30 cellular contexts compared by ENCODE assay signal in the genomic region with DNA sequence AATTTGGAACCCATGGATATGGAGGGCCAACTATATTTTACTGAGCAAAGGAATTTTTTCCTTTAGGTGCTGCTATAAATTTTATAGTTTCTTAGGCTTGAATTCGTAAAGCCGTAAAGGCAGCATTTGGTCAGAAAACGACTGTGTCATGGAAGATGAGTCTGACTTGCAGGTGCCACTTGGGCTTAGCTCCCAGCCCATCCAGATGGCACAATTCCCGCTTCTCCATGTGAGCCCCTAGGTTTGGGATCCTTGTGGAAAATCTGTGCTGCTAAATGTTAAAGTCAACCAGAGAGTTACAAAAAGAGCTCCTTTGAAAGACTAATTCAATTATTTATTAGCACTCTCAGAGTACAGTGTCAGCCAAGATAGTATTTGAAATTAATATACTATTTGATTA.
"Had no signal": no experiment of that assay in that cellular context is flagged by ENCODE, and none has a peak within 500 bp of the region (broad histone marks: within the 10 kb centered on the region; RNA-seq: fewer than 3 reads in every experiment).

No MANE protein-coding gene starts in this region.

- H3K36me3 ChIP-seq: adrenal gland, breast epithelium, Peyer's patch, SJSA1 had no signal

- H3K27me3 ChIP-seq: adrenal gland, body of pancreas, breast epithelium, Peyer's patch, SJSA1 had no signal

- H3K4me1 ChIP-seq: adrenal gland, body of pancreas, breast epithelium, Peyer's patch had no signal

- H3K27ac ChIP-seq: adrenal gland, body of pancreas, breast epithelium, Peyer's patch, SJSA1 had no signal

- DNase-seq: activated CD4-positive, alpha-beta memory T cell treated with anti-CD3 and anti-CD28 coated beads for 36 hours; activated CD4-positive, alpha-beta T cell treated with anti-CD3 and anti-CD28 coated beads for 4 hours; activated CD4-positive, alpha-beta T cell treated with anti-CD3 and anti-CD28 coated beads, Interleukin-2, amount 50 U/mL, for 1 hour; activated CD8-positive, alpha-beta memory T cell treated with anti-CD3 and anti-CD28 coated beads, Interleukin-2, amount 50 U/mL, for 4 hours; activated gamma-delta T cell treated with Interleukin-2 at 50 U/mL for 16 hours; activated naive CD4-positive, alpha-beta T cell treated with anti-CD3 and anti-CD28 coated beads for 36 hours; activated T-cell treated with anti-CD3 and anti-CD28 coated beads for 4 hours; activated T-cell treated with anti-CD3 and anti-CD28 coated beads, Interleukin-2, amount 50 U/mL, for 4 hours; adrenal gland; body of pancreas; Karpas-422; KBM-7; NCI-H1105; NCI-H1417 treated with DMSO at 0.1 percent for 48 hours; NCI-H187 treated with DMSO at 0.1 percent for 48 hours; NCI-H2081 treated with DMSO at 0.1 percent for 48 hours; NCI-H2227 treated with DMSO at 0.1 percent for 48 hours; NCI-H446; NCI-H510A treated with DMSO at 0.1 percent for 48 hours; NCI-H748 treated with DMSO at 0.1 percent for 48 hours; PC-3; Peyer's patch; RPMI8226; SHP77 treated with DMSO at 0.1 percent for 48 hours; SK-N-SH had no signal

- ATAC-seq: activated CD4-positive, CD25-positive, alpha-beta regulatory T cell treated with anti-CD3 and anti-CD28 coated beads, Interleukin-2, amount 50 U/mL, for 24 hours; activated naive CD4-positive, alpha-beta T cell treated with anti-CD3 and anti-CD28 coated beads, Interleukin-2, amount 50 U/mL, for 72 hours; activated T-cell treated with anti-CD3 and anti-CD28 coated beads, Interleukin-2, amount 50 U/mL, for 4 hours; body of pancreas; WTC11 had no signal

- H3K9me3 ChIP-seq: adrenal gland, body of pancreas, breast epithelium, Peyer's patch, SJSA1, SK-N-SH had no signal

- H3K9ac ChIP-seq: SK-N-SH had no signal

- H3K4me3 ChIP-seq: adrenal gland, body of pancreas, breast epithelium, Peyer's patch, SJSA1 had no signal
